ENCODE assay signal across 14 cellular contexts in genomic region chr11:14327105-14327504, GRCh38. TPM values are rescaled to one million over a fixed set of nuclear protein-coding genes. Genes with fewer than 3 reads are reported as not detected.
DNase-seq lines count a peak whose midpoint lies in the region; ATAC-seq lines count a peak whose summit lies in the region.
"Had no signal": no experiment of that assay in that cellular context is flagged by ENCODE, and none has a peak within 500 bp of the region (broad histone marks: within the 10 kb centered on the region; RNA-seq: fewer than 3 reads in every experiment).

No MANE protein-coding gene starts in this region.

- H3K9me3 ChIP-seq in GM23248 (ENCODE audit: low read depth) (no peaks in the 10 kb centered on the region), SK-N-MC (ENCODE audit: low read depth, low read length) (no peaks in the 10 kb centered on the region)
- H3K9me3 ChIP-seq: SJCRH30 had no signal

- H3K9me3 Mint-ChIP-seq in activated naive CD4-positive, alpha-beta T cell treated with anti-CD3 and anti-CD28 coated beads, Interleukin-2, amount 10 ng/mL, durations not matched to agents 7 days and 5 days: peaks cover 2% of the 10 kb centered on the region
- no peaks in the 10 kb centered on the region for H3K9me3 Mint-ChIP-seq in activated naive CD4-positive, alpha-beta T cell treated with anti-CD3 and anti-CD28 coated beads, Interleukin-2, amount 50 U/mL, for 72 hours
- H3K9me3 Mint-ChIP-seq in stimulated activated effector memory CD8-positive, alpha-beta T cell treated with anti-CD3 and anti-CD28 coated beads, Interleukin-12 subunit alpha, Interleukin-12 subunit beta, amount 100 ng/mL, for 72 hours: no peaks in the 10 kb centered on the region

- peaks cover 99% of the 10 kb centered on the region for H3K79me2 ChIP-seq in GM23248 (ENCODE audit: insufficient read depth)

- H3K27ac Mint-ChIP-seq in activated naive CD4-positive, alpha-beta T cell treated with anti-CD3 and anti-CD28 coated beads, Interleukin-2, amount 10 ng/mL, durations not matched to agents 7 days and 5 days: peak overlapping the region; percentile 79
- H3K27ac Mint-ChIP-seq in activated naive CD4-positive, alpha-beta T cell treated with anti-CD3 and anti-CD28 coated beads, Interleukin-2, amount 50 U/mL, for 72 hours: no peak overlapping the region
- H3K27ac Mint-ChIP-seq in stimulated activated effector memory CD8-positive, alpha-beta T cell treated with anti-CD3 and anti-CD28 coated beads, Interleukin-12 subunit alpha, Interleukin-12 subunit beta, amount 100 ng/mL, for 72 hours: peak overlapping the region; percentile 30
- H3K27ac Mint-ChIP-seq: activated naive CD8-positive, alpha-beta T cell had no signal

- H3K4me3 ChIP-seq in GM23248: no peak overlapping the region
- H3K4me3 ChIP-seq in SK-N-MC: peak overlapping the region; percentile 62
- H3K4me3 ChIP-seq: SJCRH30 had no signal

- H3K36me3 ChIP-seq in GM23248 (ENCODE audit: low read depth) (peaks cover 3% of the 10 kb centered on the region; the same call in 1 of the 2 replicates), SK-N-MC (ENCODE audit: insufficient read depth, low read length) (no peaks in the 10 kb centered on the region)
- H3K36me3 ChIP-seq: SJCRH30 had no signal

- in situ Hi-C loops in GM23248 (cut with MboI): no loop called here

- no peak for DNase-seq in activated naive CD4-positive, alpha-beta T cell treated with anti-CD3 and anti-CD28 coated beads, Interleukin-2, amount 10 ng/mL, durations not matched to agents 7 days and 5 days
- no peak for DNase-seq in activated naive CD4-positive, alpha-beta T cell treated with anti-CD3 and anti-CD28 coated beads, Interleukin-2, amount 50 U/mL, for 72 hours (ENCODE audit: low spot score in 2 of 2)
- DNase-seq in GM23248 (no peak), SK-N-MC (ENCODE audit: low read depth, low spot score) (no peak), cerebellar cortex (ENCODE audit: low spot score) (no peak)
- no peak for DNase-seq in stimulated activated effector memory CD8-positive, alpha-beta T cell treated with anti-CD3 and anti-CD28 coated beads, Interleukin-12 subunit alpha, Interleukin-12 subunit beta, amount 100 ng/mL, for 72 hours (ENCODE audit: low spot score in 2 of 2)
- no peak for DNase-seq in central memory CD4-positive, alpha-beta T cell
- DNase-seq: activated CD8-positive, alpha-beta memory T cell treated with anti-CD3 and anti-CD28 coated beads, Interleukin-2, amount 50 U/mL, for 48 hours; foreskin keratinocyte; mesenchymal stem cell; NCI-H1092 treated with DMSO at 0.1 percent for 48 hours; SJCRH30 had no signal

- peaks cover 26% of the 10 kb centered on the region for H3K36me3 Mint-ChIP-seq in activated naive CD4-positive, alpha-beta T cell treated with anti-CD3 and anti-CD28 coated beads, Interleukin-2, amount 10 ng/mL, durations not matched to agents 7 days and 5 days
- H3K36me3 Mint-ChIP-seq in activated naive CD4-positive, alpha-beta T cell treated with anti-CD3 and anti-CD28 coated beads, Interleukin-2, amount 50 U/mL, for 72 hours: peaks cover 0 to 19% of the 10 kb centered on the region in 2 donors
- H3K36me3 Mint-ChIP-seq in stimulated activated effector memory CD8-positive, alpha-beta T cell treated with anti-CD3 and anti-CD28 coated beads, Interleukin-12 subunit alpha, Interleukin-12 subunit beta, amount 100 ng/mL, for 72 hours: no peaks in the 10 kb centered on the region

- CTCF ChIA-PET in activated naive CD4-positive, alpha-beta T cell treated with anti-CD3 and anti-CD28 coated beads, Interleukin-2, amount 10 ng/mL, durations not matched to agents 7 days and 5 days (lab: Charles Lee): no interaction called here

- no peaks in the 10 kb centered on the region for H3K27me3 Mint-ChIP-seq in activated naive CD4-positive, alpha-beta T cell treated with anti-CD3 and anti-CD28 coated beads, Interleukin-2, amount 10 ng/mL, durations not matched to agents 7 days and 5 days
- H3K27me3 Mint-ChIP-seq: activated naive CD8-positive, alpha-beta T cell had no signal

- peaks cover 29% of the 10 kb centered on the region for H3F3A ChIP-seq in GM23248 (ENCODE audit: insufficient read depth)

- H2AFZ ChIP-seq in GM23248: no peak overlapping the region

- no peaks in the 10 kb centered on the region for H3K27me3 ChIP-seq in GM23248 (replicated peaks; ENCODE audit: insufficient read depth)
- H3K27me3 ChIP-seq: foreskin keratinocyte, SJCRH30 had no signal

- H3K27ac ChIP-seq in GM23248: no peak overlapping the region
- peak overlapping the region; percentile 82 for H3K27ac ChIP-seq in SK-N-MC
- H3K27ac ChIP-seq: foreskin keratinocyte, SJCRH30 had no signal

- H3K4me1 Mint-ChIP-seq in activated naive CD4-positive, alpha-beta T cell treated with anti-CD3 and anti-CD28 coated beads, Interleukin-2, amount 10 ng/mL, durations not matched to agents 7 days and 5 days: peaks cover 53% of the 10 kb centered on the region
- H3K4me1 Mint-ChIP-seq in stimulated activated effector memory CD8-positive, alpha-beta T cell treated with anti-CD3 and anti-CD28 coated beads, Interleukin-12 subunit alpha, Interleukin-12 subunit beta, amount 100 ng/mL, for 72 hours: peaks cover 43% of the 10 kb centered on the region

- no peaks in the 10 kb centered on the region for H3K9me2 ChIP-seq in GM23248 (ENCODE audit: insufficient read depth)

- peaks cover 39% of the 10 kb centered on the region for H4K20me1 ChIP-seq in GM23248 (ENCODE audit: insufficient read depth)

- H3K9ac ChIP-seq in GM23248 (no peak overlapping the region), SK-N-MC (ENCODE audit: insufficient read length) (peak overlapping the region; percentile 47)

- ATAC-seq in activated naive CD4-positive, alpha-beta T cell treated with anti-CD3 and anti-CD28 coated beads, Interleukin-2, amount 50 U/mL, for 72 hours: no peak
- no peak for ATAC-seq in stimulated activated effector memory CD8-positive, alpha-beta T cell treated with anti-CD3 and anti-CD28 coated beads, Interleukin-12 subunit alpha, Interleukin-12 subunit beta, amount 100 ng/mL, for 72 hours
- no peak for ATAC-seq in esophagus mucosa
- ATAC-seq: foreskin keratinocyte had no signal

- peaks cover 46% of the 10 kb centered on the region for H3K4me1 ChIP-seq in GM23248 (ENCODE audit: insufficient read depth)
- H3K4me1 ChIP-seq: foreskin keratinocyte had no signal

- no peak overlapping the region for H3K4me3 Mint-ChIP-seq in activated naive CD4-positive, alpha-beta T cell treated with anti-CD3 and anti-CD28 coated beads, Interleukin-2, amount 10 ng/mL, durations not matched to agents 7 days and 5 days
- H3K4me3 Mint-ChIP-seq in stimulated activated effector memory CD8-positive, alpha-beta T cell treated with anti-CD3 and anti-CD28 coated beads, Interleukin-12 subunit alpha, Interleukin-12 subunit beta, amount 100 ng/mL, for 72 hours: peak overlapping the region; percentile 6
- H3K4me3 Mint-ChIP-seq: activated naive CD8-positive, alpha-beta T cell had no signal

- peak overlapping the region; percentile 19 for H3K4me2 ChIP-seq in GM23248 (ENCODE audit: unreplicated experiment)

RNA-seq across cellular contexts. Expression of gene RRAS2, which starts 31.9 kb away (rescaled TPM):
- total RNA-seq in activated naive CD4-positive, alpha-beta T cell treated with anti-CD3 and anti-CD28 coated beads, Interleukin-2, amount 50 U/mL, for 72 hours: 10 to 100 TPM; 32.7 to 56.6 TPM
- 328 and 382 TPM in 2 replicates for total RNA-seq in GM23248 (2014; rRNA removed; shearing (Covaris generic))
- polyA plus RNA-seq in GM23248 (2016; fragmentation: Nextera tagmentation; extraction: Ambion mirVana): 260 and 268 TPM in 2 replicates
- total RNA-seq in esophagus mucosa: 24.4 TPM

Comparison
In these comparisons a context has a peak if more than half of its experiments do, and no peak if none do; other contexts are left out.
1. H3K27ac Mint-ChIP-seq: peak in activated naive CD4-positive, alpha-beta T cell treated with anti-CD3 and anti-CD28 coated beads, Interleukin-2, amount 10 ng/mL, durations not matched to agents 7 days and 5 days (single experiment) and stimulated activated effector memory CD8-positive, alpha-beta T cell treated with anti-CD3 and anti-CD28 coated beads, Interleukin-12 subunit alpha, Interleukin-12 subunit beta, amount 100 ng/mL, for 72 hours (single experiment); none in activated naive CD4-positive, alpha-beta T cell treated with anti-CD3 and anti-CD28 coated beads, Interleukin-2, amount 50 U/mL, for 72 hours (0 of 2).